ENCODE assay signal across 16 cellular contexts in the genomic region with DNA sequence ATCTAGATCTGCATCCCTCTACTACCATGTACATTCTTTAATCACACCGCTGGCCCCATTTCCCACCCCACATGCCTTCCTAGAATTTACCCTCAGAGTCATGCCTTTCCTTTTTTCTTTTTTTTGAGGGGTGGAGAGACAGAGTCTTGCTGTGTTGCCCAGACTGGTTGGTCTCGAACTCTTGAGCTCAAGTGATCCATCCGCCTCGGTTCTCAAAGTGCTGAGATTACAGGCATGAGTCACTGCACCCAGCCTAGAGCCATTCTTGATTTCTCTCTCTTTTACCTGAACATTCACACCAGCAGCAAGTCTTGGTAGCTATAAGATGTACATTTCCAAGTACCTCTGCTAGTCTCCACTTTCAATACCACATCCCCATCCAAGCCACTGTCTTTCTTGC. TPM values are rescaled to one million over a fixed set of nuclear protein-coding genes. Genes with fewer than 3 reads are reported as not detected.
DNase-seq lines count a peak whose midpoint lies in the region; ATAC-seq and TF ChIP-seq lines count a peak whose summit lies in the region.
"Had no signal": no experiment of that assay in that cellular context is flagged by ENCODE, and none has a peak within 500 bp of the region (broad histone marks: within the 10 kb centered on the region; RNA-seq: fewer than 3 reads in every experiment).

No MANE protein-coding gene starts in this region.

- TF ChIP-seq CTCF in activated CD8-positive, alpha-beta T cell treated with anti-CD3 and anti-CD28 coated beads for 36 hours (IDR thresholded peaks at IDR 0.05) = no peak
- no peak for TF ChIP-seq CTCF in ascending aorta (IDR thresholded peaks at IDR 0.05)

- H3K9me3 ChIP-seq in iPS-20b (ENCODE audit: insufficient read depth, low read depth, low read length) (no peaks in the 10 kb centered on the region), ascending aorta (no peaks in the 10 kb centered on the region)

- POLR2A ChIA-PET in activated CD8-positive, alpha-beta T cell treated with anti-CD3 and anti-CD28 coated beads for 36 hours (lab: Charles Lee) = interaction anchor here (0.6 to 13.9 kb wide), 4 partner anchors 8 to 178 kb away, joined by 3 to 167 read pairs (median 6); a partner anchor contains a TSS

- H3K4me3 ChIP-seq in iPS-20b (ENCODE audit: low read length) (peak overlapping the region; percentile 16; the same call in 1 of the 2 replicates), ascending aorta (no peak overlapping the region)

- peaks cover 41% of the 10 kb centered on the region for H3K36me3 Mint-ChIP-seq in stimulated activated naive CD8-positive, alpha-beta T cell treated with anti-CD3 and anti-CD28 coated beads, Interleukin-15, Interleukin-2, amounts not matched to agents 100 ng/mL and 50 ng/mL, for 24 hours (ENCODE audit: low read depth)
- H3K36me3 Mint-ChIP-seq in activated CD8-positive, alpha-beta T cell treated with anti-CD3 and anti-CD28 coated beads for 36 hours (ENCODE audit: low read depth) = peaks cover 30% of the 10 kb centered on the region

- peaks cover 78% of the 10 kb centered on the region for H3K4me1 Mint-ChIP-seq in stimulated activated naive CD8-positive, alpha-beta T cell treated with anti-CD3 and anti-CD28 coated beads, Interleukin-15, Interleukin-2, amounts not matched to agents 100 ng/mL and 50 ng/mL, for 24 hours (ENCODE audit: low read depth)
- H3K4me1 Mint-ChIP-seq in activated CD8-positive, alpha-beta T cell treated with anti-CD3 and anti-CD28 coated beads for 36 hours (ENCODE audit: low read depth) = peaks cover 72% of the 10 kb centered on the region

- H3K9ac ChIP-seq in iPS-20b (ENCODE audit: low read depth, low read length) = no peak overlapping the region

- intact Hi-C loops in activated CD8-positive, alpha-beta T cell treated with anti-CD3 and anti-CD28 coated beads for 36 hours (cut with micrococcal nuclease) = loop anchor here (10.0 kb wide), 1 partner anchor 113 kb away; no protein-coding TSS in a partner anchor
- intact Hi-C loops in ascending aorta (cut with DNase I) = loop anchor here (10.0 kb wide), 1 partner anchor 557 kb away; a partner anchor contains a TSS

- H3K36me3 ChIP-seq in iPS-20b (ENCODE audit: insufficient read depth, low read depth, low read length) (peaks cover 33% of the 10 kb centered on the region), ascending aorta (peaks cover 0 to 18% of the 10 kb centered on the region in 2 donors)

- H3K27me3 ChIP-seq in iPS-20b (ENCODE audit: insufficient read depth, low read length) (no peaks in the 10 kb centered on the region), ascending aorta (no peaks in the 10 kb centered on the region)

- no peak for ATAC-seq in stimulated activated naive CD8-positive, alpha-beta T cell treated with anti-CD3 and anti-CD28 coated beads, Interleukin-15, Interleukin-2, amounts not matched to agents 100 U/mL and 50 U/mL, for 24 hours
- no peak for ATAC-seq in activated CD8-positive, alpha-beta T cell treated with anti-CD3 and anti-CD28 coated beads for 36 hours
- no peak for ATAC-seq in GM18502 (IDR thresholded peaks at IDR 0.05; ENCODE audit: poor library complexity, unreplicated experiment)

- H3K27ac ChIP-seq in iPS-20b (ENCODE audit: low read length) = no peak overlapping the region
- H3K27ac ChIP-seq in ascending aorta = no peak overlapping the region

- H3K27ac Mint-ChIP-seq in stimulated activated naive CD8-positive, alpha-beta T cell treated with anti-CD3 and anti-CD28 coated beads, Interleukin-15, Interleukin-2, amounts not matched to agents 100 ng/mL and 50 ng/mL, for 24 hours = peak overlapping the region; percentile 76
- H3K27ac Mint-ChIP-seq in activated CD8-positive, alpha-beta T cell treated with anti-CD3 and anti-CD28 coated beads for 36 hours = peak overlapping the region; percentile 79

- no peaks in the 10 kb centered on the region for H3K27me3 Mint-ChIP-seq in stimulated activated naive CD8-positive, alpha-beta T cell treated with anti-CD3 and anti-CD28 coated beads, Interleukin-15, Interleukin-2, amounts not matched to agents 100 ng/mL and 50 ng/mL, for 24 hours
- H3K27me3 Mint-ChIP-seq in activated CD8-positive, alpha-beta T cell treated with anti-CD3 and anti-CD28 coated beads for 36 hours = no peaks in the 10 kb centered on the region

- H3K4me1 ChIP-seq in iPS-20b (ENCODE audit: insufficient read depth, low read length) = peaks cover 10% of the 10 kb centered on the region; the same call in 1 of the 2 replicates
- H3K4me1 ChIP-seq in ascending aorta = peaks cover 16 to 45% of the 10 kb centered on the region in 2 donors

- DNase-seq in stimulated activated naive CD8-positive, alpha-beta T cell treated with anti-CD3 and anti-CD28 coated beads, Interleukin-15, Interleukin-2, amounts not matched to agents 100 U/mL and 50 U/mL, for 24 hours = no peak
- no peak for DNase-seq in activated CD8-positive, alpha-beta T cell treated with anti-CD3 and anti-CD28 coated beads for 36 hours
- DNase-seq in MV-4-11 (lab: John Stamatoyannopoulos, UW) (no peak), ascending aorta (ENCODE audit: low spot score in 2 of 2) (no peak), COLO668 (lab: John Stamatoyannopoulos, UW; ENCODE audit: unreplicated experiment) (no peak)
- DNase-seq: activated CD8-positive, alpha-beta memory T cell treated with anti-CD3 and anti-CD28 coated beads, Interleukin-2, amount 50 U/mL, for 4 hours; central memory CD4-positive, alpha-beta T cell; COR-L47; foreskin fibroblast; NCI-H1048; NCI-H748 treated with DMSO at 0.1 percent for 48 hours; stimulated activated CD4-positive, alpha-beta T cell treated with anti-CD3 and anti-CD28 coated beads, Interleukin-2, amount 100 ng/mL, for 48 hours; SW 1271 had no signal

- peak overlapping the region; percentile 79 for H3K4me3 Mint-ChIP-seq in stimulated activated naive CD8-positive, alpha-beta T cell treated with anti-CD3 and anti-CD28 coated beads, Interleukin-15, Interleukin-2, amounts not matched to agents 100 ng/mL and 50 ng/mL, for 24 hours
- H3K4me3 Mint-ChIP-seq in activated CD8-positive, alpha-beta T cell treated with anti-CD3 and anti-CD28 coated beads for 36 hours = peak overlapping the region; percentile 79

- CTCF ChIA-PET in activated CD8-positive, alpha-beta T cell treated with anti-CD3 and anti-CD28 coated beads for 36 hours (lab: Charles Lee) = interaction anchor here (0.8 to 8.1 kb wide), 6 partner anchors 9 to 116 kb away, joined by 3 to 95 read pairs (median 18); no protein-coding TSS in a partner anchor

- no peaks in the 10 kb centered on the region for H3K9me3 Mint-ChIP-seq in stimulated activated naive CD8-positive, alpha-beta T cell treated with anti-CD3 and anti-CD28 coated beads, Interleukin-15, Interleukin-2, amounts not matched to agents 100 ng/mL and 50 ng/mL, for 24 hours
- no peaks in the 10 kb centered on the region for H3K9me3 Mint-ChIP-seq in activated CD8-positive, alpha-beta T cell treated with anti-CD3 and anti-CD28 coated beads for 36 hours

RNA-seq across cellular contexts. Expression of a gene that starts 2.1 kb away (rescaled TPM):
- 10 to 100 TPM; 26.8 to 29.0 TPM for total RNA-seq in activated CD8-positive, alpha-beta T cell treated with anti-CD3 and anti-CD28 coated beads for 36 hours
- total RNA-seq in ascending aorta = 54.3 TPM

RNA-seq across cellular contexts. Expression of a gene that starts 2.2 kb away (rescaled TPM):
- 10 to 100 TPM; 32.5 to 33.2 TPM for total RNA-seq in activated CD8-positive, alpha-beta T cell treated with anti-CD3 and anti-CD28 coated beads for 36 hours
- total RNA-seq in ascending aorta = 244 TPM

RNA-seq across cellular contexts. Expression of a gene that starts 6.1 kb away (rescaled TPM):
- 1 to 10 TPM; 1.5 to 2.0 TPM for total RNA-seq in activated CD8-positive, alpha-beta T cell treated with anti-CD3 and anti-CD28 coated beads for 36 hours
- total RNA-seq in ascending aorta = 5.0 TPM

RNA-seq across cellular contexts. Expression of a gene that starts 11.8 kb away (rescaled TPM):
- total RNA-seq in activated CD8-positive, alpha-beta T cell treated with anti-CD3 and anti-CD28 coated beads for 36 hours = 100 to 1,000 TPM; 380 to 382 TPM
- 146 TPM for total RNA-seq in ascending aorta

RNA-seq across cellular contexts. Expression of a gene that starts 27.5 kb away (rescaled TPM):
- 100 to 1,000 TPM; 160 to 165 TPM for total RNA-seq in activated CD8-positive, alpha-beta T cell treated with anti-CD3 and anti-CD28 coated beads for 36 hours
- 28.6 TPM for total RNA-seq in ascending aorta
